Comparison of ENCODE assay signal across 7 cellular contexts in genomic region chr1:236158072-236158471, GRCh38. TPM values are rescaled to one million over a fixed set of nuclear protein-coding genes. Genes with fewer than 3 reads are reported as not detected.
DNase-seq lines count a peak whose midpoint lies in the region; ATAC-seq, FAIRE-seq and TF ChIP-seq lines count a peak whose summit lies in the region.
"Not testable (repeated sequence)": the region's sequence is repeated elsewhere in the genome, so short reads cannot be mapped to it uniquely, and the experiment has no call there.

No MANE protein-coding gene starts in this region.

- not testable (repeated sequence) for H3K79me2 ChIP-seq in DOHH2 (ENCODE audit: control insufficient read depth, low read length); Karpas-422 (ENCODE audit: low read length); HepG2 (ENCODE audit: insufficient read depth, low read length)

- intact Hi-C loops in Panc1 (cut with micrococcal nuclease; ENCODE audit: unreplicated experiment); HepG2 (cut with micrococcal nuclease; ENCODE audit: unreplicated experiment): not testable (repeated sequence)

- H3K9me3 ChIP-seq in DOHH2 (ENCODE audit: control insufficient read depth, insufficient read depth, low read length), result peaks cover 19% of the 10 kb centered on the region
- not testable (repeated sequence) for H3K9me3 ChIP-seq in Karpas-422 (ENCODE audit: low read length); Panc1 (ENCODE audit: control insufficient read depth, insufficient read depth, low read depth, low read length)
- peaks cover 17% of the 10 kb centered on the region for H3K9me3 ChIP-seq in HepG2 (ENCODE audit: low read length)

- BruUV-seq in Panc1 (replicated peaks; lab: Mats Ljungman, UMichigan); HepG2 (replicated peaks; lab: Mats Ljungman, UMichigan): not testable (repeated sequence)

- H3K9me3 Mint-ChIP-seq in stimulated activated naive B cell treated with anti-CD40 and anti-IgM and Interleukin-4, amounts not matched to agents 10 μg/mL and 1 μg/mL and 100 μg/mL, for 72 hours, result peaks cover 16 to 28% of the 10 kb centered on the region in 2 donors

- H3K9me2 ChIP-seq in DOHH2 (replicated peaks; ENCODE audit: control insufficient read depth, low read length); Karpas-422 (replicated peaks; ENCODE audit: insufficient read depth, low read length): not testable (repeated sequence)

- TF ChIP-seq RAD21 in HepG2 (CRISPR knock-in tag; IDR thresholded peaks at IDR 0.05), result not testable (repeated sequence)

- H3K27ac Mint-ChIP-seq in stimulated activated naive B cell treated with anti-CD40 and anti-IgM and Interleukin-4, amounts not matched to agents 10 μg/mL and 1 μg/mL and 100 μg/mL, for 72 hours, result peak overlapping the region; percentile 90

- H3K36me3 Mint-ChIP-seq in stimulated activated naive B cell treated with anti-CD40 and anti-IgM and Interleukin-4, amounts not matched to agents 10 μg/mL and 1 μg/mL and 100 μg/mL, for 72 hours, result peaks cover 61 to 76% of the 10 kb centered on the region in 2 donors

- peaks cover 57 to 83% of the 10 kb centered on the region in 2 donors for H3K4me1 Mint-ChIP-seq in stimulated activated naive B cell treated with anti-CD40 and anti-IgM and Interleukin-4, amounts not matched to agents 10 μg/mL and 1 μg/mL and 100 μg/mL, for 72 hours

- TF ChIP-seq EP300 in HepG2 (IDR thresholded peaks at IDR 0.05; ENCODE audit: low read depth in 2 of 2, low read length in 2 of 2); HepG2 (CRISPR knock-in tag; IDR thresholded peaks at IDR 0.05; ENCODE audit: borderline replicate concordance): not testable (repeated sequence)

- not testable (repeated sequence) for H3K9ac ChIP-seq in Karpas-422 (ENCODE audit: low read length); HepG2 (ENCODE audit: insufficient read depth, low read depth, low read length)

- peak overlapping the region; percentile 56; the same call in 1 of the 2 replicates for H3K4me3 ChIP-seq in DOHH2 (ENCODE audit: low read length)
- not testable (repeated sequence) for H3K4me3 ChIP-seq in Karpas-422 (ENCODE audit: low read length); Panc1 (ENCODE audit: low read depth in 2 of 2, low read length in 2 of 2); choroid plexus epithelial cell (ENCODE audit: low read depth, low read length); HepG2 (replicated peaks in 1 of 3; ENCODE audit: insufficient read depth in 1 of 3, low read depth in 2 of 3, low read length in 3 of 3)

- in situ Hi-C loops in Panc1 (cut with HindIII; ENCODE audit: low pct_unique_long_range_greater_than_20kb, low sequenced_read_pairs); HepG2 (cut with HindIII; ENCODE audit: extremely low pct_ligation_motif_present, low pct_unique_long_range_greater_than_20kb): not testable (repeated sequence)

- not testable (repeated sequence) for H3K27me3 ChIP-seq in DOHH2 (ENCODE audit: control insufficient read depth, low read length); Karpas-422 (ENCODE audit: low read length); Panc1 (ENCODE audit: control insufficient read depth, insufficient read depth, low read length); HepG2 (ENCODE audit: control insufficient read depth in 1 of 2, insufficient read depth in 2 of 2, low read length in 2 of 2)

- not testable (repeated sequence) for H4K20me1 ChIP-seq in DOHH2 (ENCODE audit: control insufficient read depth, insufficient read depth, low read depth, low read length); HepG2 (ENCODE audit: insufficient read depth, low read length)
- H4K20me1 ChIP-seq in Karpas-422 (ENCODE audit: insufficient read depth, low read depth, low read length), result peaks cover 54% of the 10 kb centered on the region

- WGBS in HepG2 (ENCODE audit: low lambda C conversion rate), result 52% methylated on average over 9 of the region's 9 CpGs

- not testable (repeated sequence) for TF ChIP-seq CTCF in DOHH2 (IDR thresholded peaks at IDR 0.05; ENCODE audit: low read depth, low read length, poor library complexity, severe bottlenecking); Panc1 (IDR thresholded peaks at IDR 0.05)
- peak; percentile 19 for TF ChIP-seq CTCF in GM12873 (IDR thresholded peaks at IDR 0.05; ENCODE audit: insufficient read depth, low read depth, low read length, missing control alignments)
- peak; percentile 35 for TF ChIP-seq CTCF in choroid plexus epithelial cell (conservative IDR thresholded peaks at IDR 0.05; ENCODE audit: low read depth, low read length)
- TF ChIP-seq CTCF in HepG2 (CRISPR knock-in tag; IDR thresholded peaks at IDR 0.05), result peak; percentile 41

- H3K4me3 Mint-ChIP-seq in stimulated activated naive B cell treated with anti-CD40 and anti-IgM and Interleukin-4, amounts not matched to agents 10 μg/mL and 1 μg/mL and 100 μg/mL, for 72 hours, result not testable (repeated sequence)

- not testable (repeated sequence) for TF ChIP-seq POLR2A in HepG2 (IDR thresholded peaks at IDR 0.05; ENCODE audit: insufficient read depth in 1 of 2, low read depth in 2 of 2, low read length in 2 of 2)

- ATAC-seq in Panc1 (peak; percentile 52; the same call in 1 of the 2 replicates), HepG2 (peak; percentile 25; the same call in 1 of the 3 replicates)
- not testable (repeated sequence) for ATAC-seq in stimulated activated naive B cell treated with anti-CD40 and anti-IgM and Interleukin-4, amounts not matched to agents 10 μg/mL and 1 μg/mL and 100 μg/mL, for 72 hours (replicated peaks)

- H2AFZ ChIP-seq in Karpas-422 (ENCODE audit: low read length); HepG2 (ENCODE audit: low read length): not testable (repeated sequence)

- H3K27ac ChIP-seq in DOHH2 (ENCODE audit: low read depth, low read length), result 0 out of 2 replicates have a peak overlapping the region, but pooled peaks have one; percentile 62
- H3K27ac ChIP-seq in Karpas-422 (ENCODE audit: low read length); Panc1 (ENCODE audit: low read length); HepG2 (ENCODE audit: extremely low read length, insufficient read depth, low read length): not testable (repeated sequence)

- peak overlapping the region; percentile 62 for H3K4me2 ChIP-seq in DOHH2 (ENCODE audit: low read length)
- H3K4me2 ChIP-seq in Karpas-422 (ENCODE audit: low read depth, low read length, poor library complexity, severe bottlenecking), result peak overlapping the region; percentile 62
- H3K4me2 ChIP-seq in HepG2 (ENCODE audit: low read depth, low read length), result not testable (repeated sequence)

- H3K4me1 ChIP-seq in DOHH2 (ENCODE audit: control insufficient read depth, low read length) (peaks cover 60% of the 10 kb centered on the region), Karpas-422 (ENCODE audit: low read length) (peaks cover 59% of the 10 kb centered on the region), HepG2 (ENCODE audit: insufficient read depth, low read length) (peaks cover 16% of the 10 kb centered on the region)
- not testable (repeated sequence) for H3K4me1 ChIP-seq in Panc1 (ENCODE audit: control insufficient read depth, insufficient read depth, low read length)

- H3K27me3 Mint-ChIP-seq in stimulated activated naive B cell treated with anti-CD40 and anti-IgM and Interleukin-4, amounts not matched to agents 10 μg/mL and 1 μg/mL and 100 μg/mL, for 72 hours, result not testable (repeated sequence)

- H3K36me3 ChIP-seq in DOHH2 (ENCODE audit: control insufficient read depth, low read length); Karpas-422 (ENCODE audit: insufficient read depth, low read length); Panc1 (ENCODE audit: control insufficient read depth, insufficient read depth, low read length); HepG2 (replicated peaks in 1 of 2; ENCODE audit: control insufficient read depth in 1 of 2, insufficient read depth in 2 of 2, low read length in 2 of 2): not testable (repeated sequence)

- POLR2A ChIA-PET in Panc1 (lab: Charles Lee); HepG2 (lab: Yijun Ruan, JAX): not testable (repeated sequence)

- not testable (repeated sequence) for H3F3A ChIP-seq in DOHH2 (ENCODE audit: control insufficient read depth, insufficient read depth)

- DNase-seq in Karpas-422; Panc1 (ENCODE audit: low read depth, low spot score); choroid plexus epithelial cell (ENCODE audit: low read depth); HepG2 (ENCODE audit: low spot score); stimulated activated naive B cell treated with anti-CD40 and anti-IgM and Interleukin-4, amounts not matched to agents 10 μg/mL and 1 μg/mL and 100 μg/mL, for 72 hours: not testable (repeated sequence)

- CTCF ChIA-PET in Panc1 (lab: Charles Lee), result interaction anchor here (0.6 kb wide), 1 partner anchor 12 kb away, joined by 11 read pairs; no protein-coding TSS in a partner anchor
- CTCF ChIA-PET in HepG2 (lab: Yijun Ruan, JAX; ENCODE audit: low intra/inter-chr PET ratio, low total read pairs), result not testable (repeated sequence)

- FAIRE-seq in HepG2 (lab: Jason Lieb, UNC), result not testable (repeated sequence)

RNA-seq across cellular contexts. Expression of gene GPR137B, which starts 15.7 kb away (rescaled TPM):
- total RNA-seq in Karpas-422 (2014; rRNA removed; shearing (Covaris generic); ENCODE audit: low replicate concordance), result 10.5 and 26.8 TPM in 2 replicates
- 25.3 TPM for total RNA-seq in Panc1 (2021; ENCODE audit: unreplicated experiment)
- 31.1 TPM for polyA plus RNA-seq in Panc1 (2012; ENCODE audit: insufficient read length)
- 0.27 and 0.31 TPM in 2 replicates for total RNA-seq in HepG2 (2016; rRNA removed; fragmentation: Illumina TruSeq; extraction: Trizol)
- 0.35 and 0.40 TPM in 2 replicates for total RNA-seq in HepG2 (2016; cell fraction: cytosol; rRNA removed; fragmentation: Illumina TruSeq; extraction: Trizol; ENCODE audit: low read depth)
- total RNA-seq in HepG2 (2016; cell fraction: insoluble cytoplasmic fraction; rRNA removed; fragmentation: Illumina TruSeq; extraction: Trizol), result 0.31 and 0.45 TPM in 2 replicates
- 0.31 and 0.37 TPM in 2 replicates for total RNA-seq in HepG2 (2016; cell fraction: membrane; rRNA removed; fragmentation: Illumina TruSeq; extraction: Trizol)
- 0.34 and 0.59 TPM in 2 replicates for total RNA-seq in HepG2 (2016; cell fraction: nucleus; rRNA removed; fragmentation: Illumina TruSeq; extraction: Trizol)
- 0.41 and 0.59 TPM in 2 replicates for polyA plus RNA-seq in HepG2 (2011; rRNA removed)
- 0.32 and 0.50 TPM in 2 replicates for polyA plus RNA-seq in HepG2 (2011; cell fraction: cytosol; rRNA removed)
- polyA plus RNA-seq in HepG2 (2011; cell fraction: nucleus; rRNA removed), result 0.72 and 0.85 TPM in 2 replicates
- polyA plus RNA-seq in HepG2 (2012), result 0.47 and 1.5 TPM in 2 replicates
- polyA plus RNA-seq in HepG2 (2016; cell fraction: cytosol; fragmentation: Illumina TruSeq; extraction: Trizol; ENCODE audit: low read depth), result 0.21 and 0.23 TPM in 2 replicates
- 0.35 and 0.58 TPM in 2 replicates for polyA plus RNA-seq in HepG2 (2016; cell fraction: insoluble cytoplasmic fraction; fragmentation: Illumina TruSeq; extraction: Trizol; ENCODE audit: low read depth)
- 0.40 and 0.45 TPM in 2 replicates for polyA plus RNA-seq in HepG2 (2016; cell fraction: membrane; fragmentation: Illumina TruSeq; extraction: Trizol; ENCODE audit: low read depth)
- polyA plus RNA-seq in HepG2 (2016; cell fraction: nucleus; fragmentation: Illumina TruSeq; extraction: Trizol; ENCODE audit: insufficient read depth, low read depth), result 0.70 and 0.75 TPM in 2 replicates
- polyA minus RNA-seq in HepG2 (2011; rRNA and poly(A)+ RNA removed; ENCODE audit: low replicate concordance), result 0.10 and 0.21 TPM in 2 replicates
- polyA minus RNA-seq in HepG2 (2011; cell fraction: cytosol; rRNA and poly(A)+ RNA removed), result not detected in 2 replicates
- 0.52 and 1.2 TPM in 2 replicates for polyA minus RNA-seq in HepG2 (2011; cell fraction: nucleus; rRNA and poly(A)+ RNA removed)
